Comparison of ENCODE assay signal across 17 cellular contexts in the genomic region with DNA sequence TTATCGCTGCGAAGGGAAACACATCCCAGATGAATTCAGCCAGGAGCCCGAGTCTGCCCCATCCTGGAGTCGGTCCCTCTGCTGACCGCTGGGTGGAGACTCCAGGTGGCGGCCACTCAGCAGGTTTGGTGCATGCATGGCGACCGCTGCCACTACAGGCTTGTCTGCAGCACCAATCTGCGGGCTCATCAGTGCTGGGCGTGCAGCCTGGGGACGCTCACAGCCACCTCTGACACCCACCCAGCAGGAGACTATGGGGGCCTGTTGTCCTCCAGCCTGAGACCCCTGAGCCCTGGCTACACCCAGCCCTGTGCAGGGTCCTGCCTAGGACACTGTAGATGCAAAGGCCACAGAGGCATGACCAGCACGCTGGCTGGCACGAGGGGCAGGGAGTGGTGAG. TPM values are rescaled to one million over a fixed set of nuclear protein-coding genes. Genes with fewer than 3 reads are reported as not detected.
DNase-seq lines count a peak whose midpoint lies in the region; ATAC-seq, FAIRE-seq and TF ChIP-seq lines count a peak whose summit lies in the region.
"Had no signal": no experiment of that assay in that cellular context is flagged by ENCODE, and none has a peak within 500 bp of the region (broad histone marks: within the 10 kb centered on the region; RNA-seq: fewer than 3 reads in every experiment).

No MANE protein-coding gene starts in this region.

- ATAC-seq in pancreas (peak in 3 of 4 donors; percentile 62 to 69 (median 66)), HG03095 (IDR thresholded peaks at IDR 0.05; ENCODE audit: unreplicated experiment) (no peak)
- ATAC-seq: activated CD8-positive, alpha-beta T cell treated with anti-CD3 and anti-CD28 coated beads, Interleukin-2, amount 10 ng/mL, durations not matched to agents 7 days and 5 days; lower lobe of right lung had no signal

- no peak overlapping the region for H3K9ac ChIP-seq in endodermal cell (ENCODE audit: extremely low read depth, low read length, poor library complexity, severe bottlenecking)

- 85 to 89% methylated on average over 13 of the region's 13 CpGs for WGBS in endodermal cell (ENCODE audit: insufficient coverage in 1 of 2, insufficient read length in 1 of 2), 2 experiments
- 41 to 44% methylated on average over 13 of the region's 13 CpGs for WGBS in pancreas, 2 donors

- no peaks in the 10 kb centered on the region for H3K9me3 ChIP-seq in endodermal cell (ENCODE audit: control insufficient read depth, low read length)
- H3K9me3 ChIP-seq in pancreas = no peaks in the 10 kb centered on the region
- H3K9me3 ChIP-seq: lower lobe of right lung, prostate gland had no signal

- intact Hi-C loops in pancreas (cut with DNase I) = no loop called here
- intact Hi-C loops in activated CD4-positive, alpha-beta T cell treated with anti-CD3 and anti-CD28 coated beads, Interleukin-2, amount 10 ng/mL, durations not matched to agents 24 days and 14 days (cut with micrococcal nuclease) = no loop called here

- H3K4me3 Mint-ChIP-seq in endodermal cell = no peak overlapping the region
- H3K4me3 Mint-ChIP-seq in activated naive CD8-positive, alpha-beta T cell treated with anti-CD3 and anti-CD28 coated beads for 36 hours = no peak overlapping the region
- no peak overlapping the region for H3K4me3 Mint-ChIP-seq in activated CD4-positive, alpha-beta T cell treated with anti-CD3 and anti-CD28 coated beads, Interleukin-2, amount 10 ng/mL, durations not matched to agents 24 days and 14 days
- H3K4me3 Mint-ChIP-seq: activated CD8-positive, alpha-beta T cell treated with anti-CD3 and anti-CD28 coated beads, Interleukin-2, amount 10 ng/mL, durations not matched to agents 7 days and 5 days; activated naive CD4-positive, alpha-beta T cell treated with anti-CD3 and anti-CD28 coated beads, Interleukin-2, amount 10 ng/mL, durations not matched to agents 7 days and 5 days had no signal

- TF ChIP-seq CTCF in endodermal cell (conservative IDR thresholded peaks at IDR 0.05) = peak; percentile 62
- TF ChIP-seq CTCF in pancreas (IDR thresholded peaks at IDR 0.05) = peak in 1 of 4 donors; percentile 11

- H3K27me3 Mint-ChIP-seq in endodermal cell (ENCODE audit: insufficient read depth) = no peaks in the 10 kb centered on the region
- H3K27me3 Mint-ChIP-seq in activated naive CD8-positive, alpha-beta T cell treated with anti-CD3 and anti-CD28 coated beads for 36 hours = peaks cover 11% of the 10 kb centered on the region
- H3K27me3 Mint-ChIP-seq in activated CD4-positive, alpha-beta T cell treated with anti-CD3 and anti-CD28 coated beads, Interleukin-2, amount 10 ng/mL, durations not matched to agents 24 days and 14 days = peaks cover 14% of the 10 kb centered on the region

- no peaks in the 10 kb centered on the region for H3K36me3 ChIP-seq in endodermal cell (ENCODE audit: control insufficient read depth, insufficient read depth, low read length)
- no peaks in the 10 kb centered on the region for H3K36me3 ChIP-seq in pancreas
- H3K36me3 ChIP-seq: lower lobe of right lung, prostate gland had no signal

- no peaks in the 10 kb centered on the region for H3K4me1 Mint-ChIP-seq in endodermal cell
- peaks cover 9% of the 10 kb centered on the region for H3K4me1 Mint-ChIP-seq in activated naive CD8-positive, alpha-beta T cell treated with anti-CD3 and anti-CD28 coated beads for 36 hours
- H3K4me1 Mint-ChIP-seq in activated CD4-positive, alpha-beta T cell treated with anti-CD3 and anti-CD28 coated beads, Interleukin-2, amount 10 ng/mL, durations not matched to agents 24 days and 14 days = no peaks in the 10 kb centered on the region

- H3K27ac ChIP-seq in endodermal cell (ENCODE audit: low read depth, low read length) = no peak overlapping the region
- H3K27ac ChIP-seq in pancreas = no peak overlapping the region
- H3K27ac ChIP-seq: lower lobe of right lung, prostate gland had no signal

- H3K27me3 ChIP-seq in endodermal cell (ENCODE audit: control insufficient read depth, insufficient read depth, low read length, poor library complexity, severe bottlenecking) (no peaks in the 10 kb centered on the region), pancreas (no peaks in the 10 kb centered on the region)

- H3K27ac Mint-ChIP-seq in endodermal cell = no peak overlapping the region
- no peak overlapping the region for H3K27ac Mint-ChIP-seq in activated naive CD8-positive, alpha-beta T cell treated with anti-CD3 and anti-CD28 coated beads for 36 hours
- no peak overlapping the region for H3K27ac Mint-ChIP-seq in activated CD4-positive, alpha-beta T cell treated with anti-CD3 and anti-CD28 coated beads, Interleukin-2, amount 10 ng/mL, durations not matched to agents 24 days and 14 days
- H3K27ac Mint-ChIP-seq: activated CD8-positive, alpha-beta T cell treated with anti-CD3 and anti-CD28 coated beads, Interleukin-2, amount 10 ng/mL, durations not matched to agents 7 days and 5 days; activated naive CD4-positive, alpha-beta T cell treated with anti-CD3 and anti-CD28 coated beads, Interleukin-2, amount 10 ng/mL, durations not matched to agents 7 days and 5 days had no signal

- no peak for FAIRE-seq in pancreas (lab: Jason Lieb, UNC)

- H3K4me1 ChIP-seq in endodermal cell (ENCODE audit: control insufficient read depth, insufficient read depth, low read length) = no peaks in the 10 kb centered on the region
- no peaks in the 10 kb centered on the region for H3K4me1 ChIP-seq in pancreas
- H3K4me1 ChIP-seq: lower lobe of right lung, prostate gland had no signal

- H3K36me3 Mint-ChIP-seq in endodermal cell (ENCODE audit: low read depth) = no peaks in the 10 kb centered on the region
- H3K36me3 Mint-ChIP-seq in activated naive CD8-positive, alpha-beta T cell treated with anti-CD3 and anti-CD28 coated beads for 36 hours = no peaks in the 10 kb centered on the region
- no peaks in the 10 kb centered on the region for H3K36me3 Mint-ChIP-seq in activated CD4-positive, alpha-beta T cell treated with anti-CD3 and anti-CD28 coated beads, Interleukin-2, amount 10 ng/mL, durations not matched to agents 24 days and 14 days (ENCODE audit: low read depth)
- H3K36me3 Mint-ChIP-seq: activated naive CD4-positive, alpha-beta T cell treated with anti-CD3 and anti-CD28 coated beads, Interleukin-2, amount 10 ng/mL, durations not matched to agents 7 days and 5 days had no signal

- no peaks in the 10 kb centered on the region for H3K9me3 Mint-ChIP-seq in endodermal cell
- H3K9me3 Mint-ChIP-seq in activated naive CD8-positive, alpha-beta T cell treated with anti-CD3 and anti-CD28 coated beads for 36 hours = no peaks in the 10 kb centered on the region
- H3K9me3 Mint-ChIP-seq in activated CD4-positive, alpha-beta T cell treated with anti-CD3 and anti-CD28 coated beads, Interleukin-2, amount 10 ng/mL, durations not matched to agents 24 days and 14 days = no peaks in the 10 kb centered on the region
- H3K9me3 Mint-ChIP-seq: activated naive CD4-positive, alpha-beta T cell treated with anti-CD3 and anti-CD28 coated beads, Interleukin-2, amount 10 ng/mL, durations not matched to agents 7 days and 5 days had no signal

- H3K4me3 ChIP-seq in endodermal cell (ENCODE audit: low read length) = no peak overlapping the region
- no peak overlapping the region for H3K4me3 ChIP-seq in pancreas
- H3K4me3 ChIP-seq: lower lobe of right lung, prostate gland had no signal

- DNase-seq in NCI-H146 (lab: John Stamatoyannopoulos, UW) = peak; percentile 43
- no peak for DNase-seq in NCI-H146 treated with DMSO at 0.1 percent for 48 hours (lab: John Stamatoyannopoulos, UW; ENCODE audit: unreplicated experiment)
- DNase-seq in NCI-H2107 (lab: John Stamatoyannopoulos, UW) = peak; percentile 41
- DNase-seq in endodermal cell = peak; percentile 82
- DNase-seq in pancreas = peak in 1 of 6 donors; percentile 30
- no peak for DNase-seq in activated naive CD8-positive, alpha-beta T cell treated with anti-CD3 and anti-CD28 coated beads for 36 hours
- no peak for DNase-seq in activated CD4-positive, alpha-beta T cell treated with anti-CD3 and anti-CD28 coated beads, Interleukin-2, amount 10 ng/mL, durations not matched to agents 24 days and 14 days
- DNase-seq: activated CD8-positive, alpha-beta T cell treated with anti-CD3 and anti-CD28 coated beads, Interleukin-2, amount 10 ng/mL, durations not matched to agents 7 days and 5 days; activated naive CD4-positive, alpha-beta T cell treated with anti-CD3 and anti-CD28 coated beads, Interleukin-2, amount 10 ng/mL, durations not matched to agents 7 days and 5 days; cortex of kidney; DND-41; foreskin melanocyte; lower lobe of right lung; NCI-H2227 treated with DMSO at 0.1 percent for 48 hours had no signal

RNA-seq across cellular contexts. Expression of a gene that starts 40.5 kb away (rescaled TPM):
- 1 to 10 TPM; 2.5 to 6.7 TPM for total RNA-seq in endodermal cell
- polyA plus RNA-seq in endodermal cell (2013, experiment 1 of 2) = 0.75 TPM
- 0.75 TPM for polyA plus RNA-seq in endodermal cell (2013, experiment 2 of 2)
- under 1 TPM in 1 of 6 donors, not detected in 5; 0.34 TPM for total RNA-seq in pancreas
- polyA plus RNA-seq in pancreas = under 1 TPM; 0.02 to 0.15 TPM
- not detected for total RNA-seq in activated naive CD8-positive, alpha-beta T cell treated with anti-CD3 and anti-CD28 coated beads for 36 hours
- total RNA-seq in activated CD4-positive, alpha-beta T cell treated with anti-CD3 and anti-CD28 coated beads, Interleukin-2, amount 10 ng/mL, durations not matched to agents 24 days and 14 days = not detected in 2 replicates
- total RNA-seq: A673; activated CD8-positive, alpha-beta T cell treated with anti-CD3 and anti-CD28 coated beads, Interleukin-2, amount 10 ng/mL, durations not matched to agents 7 days and 5 days had no signal

Comparison
In these comparisons a context has a peak if more than half of its experiments do, and no peak if none do; other contexts are left out.
1. DNase-seq: peak in NCI-H146 (single experiment), NCI-H2107 (single experiment) and endodermal cell (single experiment); none in NCI-H146 treated with DMSO at 0.1 percent for 48 hours (single experiment), activated naive CD8-positive, alpha-beta T cell treated with anti-CD3 and anti-CD28 coated beads for 36 hours (single experiment) and activated CD4-positive, alpha-beta T cell treated with anti-CD3 and anti-CD28 coated beads, Interleukin-2, amount 10 ng/mL, durations not matched to agents 24 days and 14 days (single experiment).